9 cellular contexts compared by ENCODE assay signal in genomic region chr1:232951605-232952004, GRCh38. TPM values are rescaled to one million over a fixed set of nuclear protein-coding genes. Genes with fewer than 3 reads are reported as not detected.
A peak's percentile ranks its signal among the peaks of the same experiment; 100 is the strongest.
DNase-seq lines count a peak whose midpoint lies in the region; ATAC-seq, FAIRE-seq and TF ChIP-seq lines count a peak whose summit lies in the region.
"Had no signal": no experiment of that assay in that cellular context is flagged by ENCODE, and none has a peak within 500 bp of the region (broad histone marks: within the 10 kb centered on the region; RNA-seq: fewer than 3 reads in every experiment).

No MANE protein-coding gene starts in this region.

- DNase-seq in mammary epithelial cell (no peak), NAMALWA (ENCODE audit: low spot score) (no peak), small intestine (no peak), substantia nigra (lab: John Stamatoyannopoulos, UW) (no peak)
- DNase-seq: NCI-H524 had no signal

- H3K27me3 ChIP-seq in ACC112 (ENCODE audit: insufficient read depth, low read length) (no peaks in the 10 kb centered on the region), HUES6 (ENCODE audit: control insufficient read depth, insufficient read depth, low read length) (no peaks in the 10 kb centered on the region), mammary epithelial cell (ENCODE audit: insufficient read depth, low read length) (no peaks in the 10 kb centered on the region), muscle layer of colon (ENCODE audit: control insufficient read depth in 1 of 2, insufficient read depth in 2 of 2, low read length in 2 of 2) (no peaks in the 10 kb centered on the region), small intestine (ENCODE audit: control insufficient read depth in 2 of 2, insufficient read depth in 2 of 2, low read length in 2 of 2) (no peaks in the 10 kb centered on the region)

- 100% methylated on average over 1 of the region's 1 CpG for WGBS in mammary epithelial cell (ENCODE audit: low coverage, missing lambda C conversion rate)
- 32 to 57% (median 36%) methylated on average over 1 of the region's 1 CpG for WGBS in small intestine, 3 donors

- intact Hi-C loops in mammary epithelial cell (cut with micrococcal nuclease), result loop anchor here (1.0 to 10.0 kb wide), 2 partner anchors 82 to 157 kb away; no protein-coding TSS in a partner anchor

- H3K36me3 ChIP-seq in ACC112 (ENCODE audit: insufficient read depth, low read length) (no peaks in the 10 kb centered on the region), HUES6 (ENCODE audit: control insufficient read depth, insufficient read depth, low read length) (peaks cover 8% of the 10 kb centered on the region), mammary epithelial cell (ENCODE audit: insufficient read depth, low read length) (no peaks in the 10 kb centered on the region), muscle layer of colon (ENCODE audit: insufficient read depth, low read length) (no peaks in the 10 kb centered on the region), small intestine (ENCODE audit: control insufficient read depth in 2 of 2, insufficient read depth in 2 of 2, low read length in 2 of 2) (peaks cover 0 to 2% of the 10 kb centered on the region in 2 donors)

- H3K4me3 ChIP-seq in ACC112 (ENCODE audit: low read depth, low read length) (peak overlapping the region; percentile 81), HUES6 (ENCODE audit: low read depth, low read length) (peak overlapping the region; percentile 73), mammary epithelial cell (replicated peaks in 1 of 3; ENCODE audit: insufficient read depth in 1 of 3, low read depth in 2 of 3, low read length in 3 of 3) (peak overlapping the region; percentile 78 to 94 (median 86)), muscle layer of colon (ENCODE audit: low read depth in 1 of 2, low read length in 2 of 2) (peak overlapping the region; percentile 94), small intestine (ENCODE audit: low read depth in 1 of 2, low read length in 2 of 2) (peak overlapping the region in 1 of 2 donors; percentile 98)

- H2AFZ ChIP-seq in ACC112 (ENCODE audit: low read length, unreplicated experiment) (no peak overlapping the region), mammary epithelial cell (ENCODE audit: low read depth, low read length) (no peak overlapping the region)

- FAIRE-seq in small intestine (lab: Jason Lieb, UNC), result no peak

- in situ Hi-C loops in mammary epithelial cell (cut with MboI; ENCODE audit: low sequenced_read_pairs in 2 of 2), result loop anchor here (5.0 to 25.0 kb wide), 2 partner anchors 314 kb away; partner anchors contain the start of gene SIPA1L2 (in 1 of the 2)

- no peak overlapping the region for H3K9ac ChIP-seq in HUES6 (ENCODE audit: low read length)
- H3K9ac ChIP-seq in mammary epithelial cell (ENCODE audit: insufficient read depth, low read length), result no peak overlapping the region
- H3K9ac ChIP-seq in muscle layer of colon (ENCODE audit: low read length), result peak overlapping the region; percentile 26

- H3K79me2 ChIP-seq in ACC112 (ENCODE audit: control insufficient read depth, insufficient read depth, low read length, unreplicated experiment) (peaks cover 13% of the 10 kb centered on the region), mammary epithelial cell (ENCODE audit: insufficient read depth, low read length) (peaks cover 38% of the 10 kb centered on the region)

- no peak for TF ChIP-seq CTCF in mammary epithelial cell (conservative IDR thresholded peaks at IDR 0.05 in 1 of 2, IDR thresholded peaks at IDR 0.05 in 1 of 2; ENCODE audit: extremely low read depth in 1 of 2, insufficient read depth in 1 of 2, low read depth in 1 of 2, low read length in 2 of 2)

- CTCF ChIA-PET in mammary epithelial cell (lab: Charles Lee; ENCODE audit: low non-redundant PET), result no interaction called here

- dilution Hi-C loops in mammary epithelial cell (cut with HindIII; ENCODE audit: low sequenced_read_pairs), result no loop called here

- BruUV-seq in mammary epithelial cell (replicated peaks; lab: Mats Ljungman, UMichigan), result no TSS peak

- H4K20me1 ChIP-seq in mammary epithelial cell (ENCODE audit: insufficient read depth, low read length), result no peaks in the 10 kb centered on the region

- H3K4me1 ChIP-seq in ACC112 (ENCODE audit: control insufficient read depth, insufficient read depth, low read length, unreplicated experiment) (peaks cover 22% of the 10 kb centered on the region), HUES6 (ENCODE audit: control insufficient read depth, insufficient read depth, low read length) (peaks cover 34% of the 10 kb centered on the region), mammary epithelial cell (ENCODE audit: insufficient read depth, low read length) (peaks cover 26% of the 10 kb centered on the region), muscle layer of colon (ENCODE audit: insufficient read depth, low read length) (peaks cover 15% of the 10 kb centered on the region), small intestine (ENCODE audit: control insufficient read depth in 2 of 2, insufficient read depth in 1 of 2, low read depth in 1 of 2, low read length in 1 of 2) (peaks cover 0 to 13% of the 10 kb centered on the region in 2 donors)

- H3K27ac ChIP-seq in ACC112 (ENCODE audit: low read depth, low read length) (no peak overlapping the region), HUES6 (ENCODE audit: low read depth, low read length) (no peak overlapping the region), mammary epithelial cell (ENCODE audit: insufficient read depth, low read depth, low read length) (no peak overlapping the region), muscle layer of colon (ENCODE audit: low read depth, low read length) (no peak overlapping the region), small intestine (ENCODE audit: low read depth in 1 of 2, low read length in 1 of 2) (no peak overlapping the region), substantia nigra (ENCODE audit: low read depth, low read length, poor library complexity, severe bottlenecking) (no peak overlapping the region)

- no peak for ATAC-seq in HG02610 (IDR thresholded peaks at IDR 0.05; ENCODE audit: unreplicated experiment)

- H3K4me2 ChIP-seq in mammary epithelial cell (ENCODE audit: insufficient read depth, low read depth, low read length), result peak overlapping the region; percentile 88

- no peaks in the 10 kb centered on the region for H3K9me3 ChIP-seq in HUES6 (ENCODE audit: control insufficient read depth, insufficient read depth, low read depth, low read length)
- no peaks in the 10 kb centered on the region for H3K9me3 ChIP-seq in mammary epithelial cell (replicated peaks; ENCODE audit: insufficient read depth, low read length)
- no peaks in the 10 kb centered on the region for H3K9me3 ChIP-seq in muscle layer of colon (ENCODE audit: low read length)
- H3K9me3 ChIP-seq in small intestine (ENCODE audit: control insufficient read depth, low read depth), result no peaks in the 10 kb centered on the region

RNA-seq across cellular contexts. Expression of gene NTPCR, which starts 1.2 kb away (rescaled TPM):
- 10 to 100 TPM; 15.3 to 47.0 TPM for total RNA-seq in mammary epithelial cell
- polyA plus RNA-seq in mammary epithelial cell, result 23.3 TPM
- 7.8 TPM for polyA minus RNA-seq in mammary epithelial cell
- polyA plus RNA-seq in small intestine, result 10 to 100 TPM; 48.5 to 61.1 (median 55.1) TPM
